In the genomic region with DNA sequence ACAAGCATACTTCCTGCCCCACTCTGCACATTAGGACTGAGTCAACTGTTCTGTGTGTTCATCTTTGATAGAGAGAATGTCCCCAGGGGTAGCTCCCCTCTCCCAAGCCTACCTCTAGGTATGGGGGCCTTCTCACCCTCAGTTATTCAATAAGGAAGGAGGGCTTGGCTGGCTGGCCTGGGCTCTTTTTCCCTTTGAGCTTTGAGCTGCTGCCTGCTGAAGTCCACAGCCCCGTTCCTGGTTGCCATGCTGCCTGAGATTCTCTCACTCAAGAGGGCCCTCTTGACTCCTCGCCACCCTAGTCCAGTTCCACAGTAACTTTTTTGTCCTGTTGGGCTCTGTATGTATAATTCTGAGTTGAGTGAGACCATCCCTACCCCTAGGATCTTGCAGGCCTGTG, we compare ENCODE assay signal across 25 cellular contexts. TPM values are rescaled to one million over a fixed set of nuclear protein-coding genes. Genes with fewer than 3 reads are reported as not detected.
DNase-seq lines count a peak whose midpoint lies in the region; ATAC-seq, FAIRE-seq and TF ChIP-seq lines count a peak whose summit lies in the region.
"Had no signal": no experiment of that assay in that cellular context is flagged by ENCODE, and none has a peak within 500 bp of the region (broad histone marks: within the 10 kb centered on the region; RNA-seq: fewer than 3 reads in every experiment).

No MANE protein-coding gene starts in this region.

- DNase-seq in RWPE1 (ENCODE audit: low spot score) (no peak), astrocyte (ENCODE audit: low read depth) (no peak), osteoblast (ENCODE audit: insufficient read length, low spot score, missing footprints) (peak; percentile 55), Karpas-422 (no peak)
- DNase-seq: Caco-2; CD8-positive, alpha-beta T cell; GOT3; IMR-90; KG1; MM.1S; NCI-H2029; NCI-H446 treated with DMSO at 0.1 percent for 48 hours; NCI-H526; NCI-H82; NK-92 treated with Interleukin-12 subunit alpha and Interleukin-12 subunit beta, amount 100 ng/mL, for 24 hours; RPMI8226; SHP77 had no signal

- POLR2A ChIA-PET in RWPE1 (lab: Yijun Ruan, JAX; ENCODE audit: low non-redundant PET), result no interaction called here

- ATAC-seq in GM19395 (IDR thresholded peaks at IDR 0.05; ENCODE audit: unreplicated experiment) (no peak), HG03025 (IDR thresholded peaks at IDR 0.05; ENCODE audit: low FRiP score, unreplicated experiment) (no peak)
- ATAC-seq: CD8-positive, alpha-beta T cell; GM12878 had no signal

- peaks cover 3% of the 10 kb centered on the region for H3K27me3 Mint-ChIP-seq in astrocyte (ENCODE audit: low read depth, unreplicated experiment)

- H4K20me1 ChIP-seq in astrocyte (ENCODE audit: insufficient read depth, low read length) (peaks cover 23% of the 10 kb centered on the region), osteoblast (ENCODE audit: insufficient read depth, low read length) (peaks cover 14% of the 10 kb centered on the region), Karpas-422 (ENCODE audit: insufficient read depth, low read depth, low read length) (no peaks in the 10 kb centered on the region)

- no peak overlapping the region for H3K4me3 ChIP-seq in astrocyte (ENCODE audit: insufficient read depth, low read depth, low read length)
- no peak overlapping the region for H3K4me3 ChIP-seq in osteoblast (ENCODE audit: insufficient read depth, low read length)
- H3K4me3 ChIP-seq in Karpas-422 (ENCODE audit: low read length), result no peak overlapping the region
- H3K4me3 ChIP-seq: GM12878, HAP-1 had no signal

- peak overlapping the region; percentile 50 for H3K27ac Mint-ChIP-seq in astrocyte (ENCODE audit: unreplicated experiment)
- H3K27ac Mint-ChIP-seq: B cell; CD8-positive, alpha-beta T cell had no signal

- peaks cover 40% of the 10 kb centered on the region for H3K36me3 Mint-ChIP-seq in astrocyte (ENCODE audit: low read depth, unreplicated experiment)

- no peak overlapping the region for H3K4me2 ChIP-seq in astrocyte (ENCODE audit: low read length)
- H3K4me2 ChIP-seq in osteoblast (ENCODE audit: insufficient read depth, low read length), result no peak overlapping the region
- no peak overlapping the region for H3K4me2 ChIP-seq in Karpas-422 (ENCODE audit: low read depth, low read length, poor library complexity, severe bottlenecking)

- H3K9me2 ChIP-seq in Karpas-422 (replicated peaks; ENCODE audit: insufficient read depth, low read length), result no peaks in the 10 kb centered on the region

- H3K9me3 Mint-ChIP-seq in astrocyte (ENCODE audit: unreplicated experiment), result peaks cover 4% of the 10 kb centered on the region
- H3K9me3 Mint-ChIP-seq: CD8-positive, alpha-beta T cell had no signal

- no peak overlapping the region for H2AFZ ChIP-seq in astrocyte (ENCODE audit: low read depth, low read length)
- no peak overlapping the region for H2AFZ ChIP-seq in osteoblast (ENCODE audit: low read length)
- no peak overlapping the region for H2AFZ ChIP-seq in Karpas-422 (ENCODE audit: low read length)

- H3K9me3 ChIP-seq in astrocyte (ENCODE audit: insufficient read depth, low read depth, low read length), result no peaks in the 10 kb centered on the region
- H3K9me3 ChIP-seq in osteoblast (ENCODE audit: low read depth, low read length), result no peaks in the 10 kb centered on the region
- H3K9me3 ChIP-seq in Karpas-422 (ENCODE audit: low read length), result no peaks in the 10 kb centered on the region
- H3K9me3 ChIP-seq: Caco-2, HAP-1 had no signal

- H3K27ac ChIP-seq in RWPE1, result peak overlapping the region; percentile 87
- no peak overlapping the region for H3K27ac ChIP-seq in astrocyte (ENCODE audit: low read depth, low read length)
- H3K27ac ChIP-seq in osteoblast (ENCODE audit: low read depth, low read length), result no peak overlapping the region
- peak overlapping the region; percentile 21 for H3K27ac ChIP-seq in temporal lobe (ENCODE audit: low read depth, low read length)
- no peak overlapping the region for H3K27ac ChIP-seq in Karpas-422 (ENCODE audit: low read length)
- H3K27ac ChIP-seq: C4-2B had no signal

- H3K79me2 ChIP-seq in astrocyte (ENCODE audit: insufficient read depth, low read length) (no peaks in the 10 kb centered on the region), osteoblast (ENCODE audit: insufficient read depth, low read length) (peaks cover 9% of the 10 kb centered on the region), Karpas-422 (ENCODE audit: low read length) (no peaks in the 10 kb centered on the region)

- no peaks in the 10 kb centered on the region for H3K4me1 Mint-ChIP-seq in astrocyte (ENCODE audit: low read depth, unreplicated experiment)

- CTCF ChIA-PET in RWPE1 (lab: Yijun Ruan, JAX), result interaction anchor here (0.7 kb wide), 1 partner anchor 34 kb away, joined by 3 read pairs; no protein-coding TSS in a partner anchor

- no peak for FAIRE-seq in astrocyte (lab: Jason Lieb, UNC)
- FAIRE-seq: G401.6, GM12878 had no signal

- H3K36me3 ChIP-seq in astrocyte (ENCODE audit: insufficient read depth, low read length) (peaks cover 41% of the 10 kb centered on the region), osteoblast (ENCODE audit: insufficient read depth, low read length) (peaks cover 76% of the 10 kb centered on the region), Karpas-422 (ENCODE audit: insufficient read depth, low read length) (peaks cover 4% of the 10 kb centered on the region)

- H3K27me3 ChIP-seq in astrocyte (ENCODE audit: insufficient read depth, low read length) (no peaks in the 10 kb centered on the region), osteoblast (ENCODE audit: insufficient read depth, low read length) (no peaks in the 10 kb centered on the region), Karpas-422 (ENCODE audit: low read length) (no peaks in the 10 kb centered on the region)

- no peak overlapping the region for H3K4me3 Mint-ChIP-seq in astrocyte (ENCODE audit: unreplicated experiment)
- H3K4me3 Mint-ChIP-seq: B cell; CD8-positive, alpha-beta T cell had no signal

- TF ChIP-seq CTCF in RWPE1 (conservative IDR thresholded peaks at IDR 0.05; ENCODE audit: low read depth), result no peak
- no peak for TF ChIP-seq CTCF in astrocyte (IDR thresholded peaks at IDR 0.05; ENCODE audit: insufficient read depth, low read depth, low read length)
- no peak for TF ChIP-seq CTCF in osteoblast (IDR thresholded peaks at IDR 0.05; ENCODE audit: extremely low read depth, low read depth, low read length)

- H3K9ac ChIP-seq in astrocyte (ENCODE audit: low read length) (no peak overlapping the region), Karpas-422 (ENCODE audit: low read length) (no peak overlapping the region)

- H3K4me1 ChIP-seq in astrocyte (ENCODE audit: insufficient read depth, low read length), result peaks cover 2% of the 10 kb centered on the region
- no peaks in the 10 kb centered on the region for H3K4me1 ChIP-seq in osteoblast (ENCODE audit: insufficient read depth, low read length)
- no peaks in the 10 kb centered on the region for H3K4me1 ChIP-seq in Karpas-422 (ENCODE audit: low read length)
- H3K4me1 ChIP-seq: Caco-2, HAP-1 had no signal

RNA-seq across cellular contexts. Expression of gene B3GNT9, which starts 5.1 kb away (rescaled TPM):
- total RNA-seq in astrocyte (7.6 and 9.4 TPM in 2 replicates), osteoblast (54.8 and 58.6 TPM in 2 replicates), temporal lobe (0.98 TPM)
- 1.4 and 1.8 TPM in 2 replicates for total RNA-seq in Karpas-422 (2014; rRNA removed; shearing (Covaris generic); ENCODE audit: low replicate concordance)

RNA-seq across cellular contexts. Expression of gene TRADD, which starts 14.0 kb away (rescaled TPM):
- total RNA-seq in astrocyte, result 10.1 and 11.0 TPM in 2 replicates
- 19.2 and 19.5 TPM in 2 replicates for total RNA-seq in osteoblast
- 0.98 TPM for total RNA-seq in temporal lobe
- total RNA-seq in Karpas-422 (2014; rRNA removed; shearing (Covaris generic); ENCODE audit: low replicate concordance), result 11.4 and 14.7 TPM in 2 replicates

RNA-seq across cellular contexts. Expression of gene FBXL8, which starts 14.0 kb away (rescaled TPM):
- total RNA-seq in astrocyte (5.6 and 6.8 TPM in 2 replicates), osteoblast (12.7 and 15.6 TPM in 2 replicates), temporal lobe (0.49 TPM)
- 2.6 and 14.6 TPM in 2 replicates for total RNA-seq in Karpas-422 (2014; rRNA removed; shearing (Covaris generic); ENCODE audit: low replicate concordance)

RNA-seq across cellular contexts. Expression of gene HSF4, which starts 18.8 kb away (rescaled TPM):
- total RNA-seq in astrocyte (4.4 and 4.5 TPM in 2 replicates), osteoblast (5.8 and 8.5 TPM in 2 replicates), temporal lobe (5.9 TPM)
- total RNA-seq in Karpas-422 (2014; rRNA removed; shearing (Covaris generic); ENCODE audit: low replicate concordance), result 12.4 and 15.2 TPM in 2 replicates

RNA-seq across cellular contexts. Expression of gene NOL3, which starts 24.6 kb away (rescaled TPM):
- total RNA-seq in astrocyte (9.5 and 10.9 TPM in 2 replicates), osteoblast (9.1 and 10.9 TPM in 2 replicates), temporal lobe (4.2 TPM)
- total RNA-seq in Karpas-422 (2014; rRNA removed; shearing (Covaris generic); ENCODE audit: low replicate concordance), result 0.15 and 1.8 TPM in 2 replicates

Comparison
In these comparisons a context has a peak if more than half of its experiments do, and no peak if none do; other contexts are left out.
1. H3K27ac ChIP-seq: peak in RWPE1 (single experiment) and temporal lobe (single experiment); none in astrocyte (single experiment), osteoblast (single experiment) and Karpas-422 (single experiment).